ENCODE assay signal across 1 cellular context in genomic region chr20:2652724-2653510, GRCh38.
TF ChIP-seq lines count a peak whose summit lies in the region.

No MANE protein-coding gene starts in this region.

TF ChIP-seq in HepG2, 621 proteins besides CTCF, POLR2A, EP300 and RAD21 (continued from another document and continues in another):
- TF ChIP-seq ZXDC (CRISPR knock-in tag; IDR thresholded peaks at IDR 0.05) (peak; percentile 80; the same call in 1 of the 2 replicates), MTA3 (CRISPR knock-in tag; IDR thresholded peaks at IDR 0.05) (no peak), ZSCAN25 (CRISPR knock-in tag; IDR thresholded peaks at IDR 0.05) (peak; percentile 28; the same call in 1 of the 2 replicates), ZFP36L2 (CRISPR knock-in tag; IDR thresholded peaks at IDR 0.05) (peak; percentile 80; the same call in 1 of the 2 replicates), ZNF816 (CRISPR knock-in tag; IDR thresholded peaks at IDR 0.05; ENCODE audit: borderline replicate concordance) (peak; percentile 99), ZNF468 (CRISPR knock-in tag; IDR thresholded peaks at IDR 0.05) (peak; percentile 94; the same call in 1 of the 2 replicates), ZNF597 (CRISPR knock-in tag; IDR thresholded peaks at IDR 0.05) (peak; percentile 23; the same call in 1 of the 2 replicates), BRD4 (CRISPR knock-in tag; IDR thresholded peaks at IDR 0.05) (peak; percentile 46; the same call in 1 of the 2 replicates), ZNF350 (CRISPR knock-in tag; IDR thresholded peaks at IDR 0.05; ENCODE audit: borderline replicate concordance, low read depth) (no peak), ARNTL (CRISPR knock-in tag; IDR thresholded peaks at IDR 0.05) (peak; percentile 86), ZBTB43 (CRISPR knock-in tag; conservative IDR thresholded peaks at IDR 0.05) (peak; percentile 82), SAP130 (CRISPR knock-in tag; IDR thresholded peaks at IDR 0.05; ENCODE audit: low read depth) (peak; percentile 75), ZNF574 (CRISPR knock-in tag; IDR thresholded peaks at IDR 0.05) (peak; percentile 18; the same call in 1 of the 2 replicates), ZNF143 (CRISPR knock-in tag; IDR thresholded peaks at IDR 0.05) (peak; percentile 90), ZNF607 (CRISPR knock-in tag; IDR thresholded peaks at IDR 0.05; ENCODE audit: borderline replicate concordance) (peak; percentile 83), FOXC1 (CRISPR knock-in tag; IDR thresholded peaks at IDR 0.05; ENCODE audit: borderline replicate concordance) (peak; percentile 80; the same call in 1 of the 2 replicates), DNMT3B (CRISPR knock-in tag; conservative IDR thresholded peaks at IDR 0.05) (no peak; the same call in 1 of the 2 replicates), ZBTB7B (CRISPR knock-in tag; IDR thresholded peaks at IDR 0.05) (peak; percentile 28; the same call in 1 of the 2 replicates), ZHX2 (IDR thresholded peaks at IDR 0.05; ENCODE audit: low read depth) (no peak), ZHX2 (CRISPR knock-in tag; IDR thresholded peaks at IDR 0.05; ENCODE audit: borderline replicate concordance) (peak; percentile 84; the same call in 1 of the 2 replicates), ZBTB7A (CRISPR knock-in tag; IDR thresholded peaks at IDR 0.05) (peak; percentile 92), REPIN1 (CRISPR knock-in tag; IDR thresholded peaks at IDR 0.05; ENCODE audit: borderline replicate concordance, low read depth) (peak; percentile 12; the same call in 1 of the 2 replicates), NFKBIZ (CRISPR knock-in tag; IDR thresholded peaks at IDR 0.05) (no peak; the same call in none of the 2 replicates), ZBED4 (CRISPR knock-in tag; IDR thresholded peaks at IDR 0.05; ENCODE audit: borderline replicate concordance) (no peak; the same call in 1 of the 2 replicates), PHB2 (IDR thresholded peaks at IDR 0.05; ENCODE audit: partially characterized antibody) (no peak), MXI1 (IDR thresholded peaks at IDR 0.05; ENCODE audit: borderline replicate concordance, low read depth, low read length) (peak; percentile 85), KDM2A (CRISPR knock-in tag; IDR thresholded peaks at IDR 0.05; ENCODE audit: borderline replicate concordance, low read depth) (peak; percentile 41; the same call in 1 of the 2 replicates), GTF3A (CRISPR knock-in tag; conservative IDR thresholded peaks at IDR 0.05) (peak; percentile 76; the same call in 1 of the 2 replicates), MYNN (CRISPR knock-in tag; IDR thresholded peaks at IDR 0.05; ENCODE audit: low read depth) (no peak; the same call in 1 of the 2 replicates), YEATS2 (CRISPR knock-in tag; IDR thresholded peaks at IDR 0.05; ENCODE audit: borderline replicate concordance) (peak; percentile 63), ZNF775 (CRISPR knock-in tag; IDR thresholded peaks at IDR 0.05; ENCODE audit: borderline replicate concordance) (peak; percentile 80; the same call in 1 of the 2 replicates), HNF1A (IDR thresholded peaks at IDR 0.05; ENCODE audit: low read depth) (no peak), HNF1A (CRISPR knock-in tag; IDR thresholded peaks at IDR 0.05; ENCODE audit: borderline replicate concordance) (peak; percentile 90; the same call in 1 of the 2 replicates)
